8 cellular contexts compared by ENCODE assay signal in genomic region chr3:156673732-156674045, GRCh38. TPM values are rescaled to one million over a fixed set of nuclear protein-coding genes. Genes with fewer than 3 reads are reported as not detected.
A peak's percentile ranks its signal among the peaks of the same experiment; 100 is the strongest.
DNase-seq lines count a peak whose midpoint lies in the region; ATAC-seq and TF ChIP-seq lines count a peak whose summit lies in the region.

No MANE protein-coding gene starts in this region.

- TF ChIP-seq CTCF in cardiac muscle cell (IDR thresholded peaks at IDR 0.05; ENCODE audit: low read depth, low read length) (no peak), brain microvascular endothelial cell (IDR thresholded peaks at IDR 0.05; ENCODE audit: low read depth, low read length, missing control alignments) (no peak), uterus (IDR thresholded peaks at IDR 0.05) (no peak)

- H3K27me3 ChIP-seq in cardiac muscle cell (no peaks in the 10 kb centered on the region), brain microvascular endothelial cell (replicated peaks) (no peaks in the 10 kb centered on the region), uterus (no peaks in the 10 kb centered on the region)

- H3K4me3 ChIP-seq in cardiac muscle cell = peak overlapping the region; percentile 99
- H3K4me3 ChIP-seq in brain microvascular endothelial cell (ENCODE audit: low read depth, low read length) = peak overlapping the region; percentile 86
- H3K4me3 ChIP-seq in mesodermal cell (ENCODE audit: extremely low read depth, insufficient read depth, low read length, poor library complexity, severe bottlenecking) = peak overlapping the region; percentile 95
- H3K4me3 ChIP-seq in uterus = peak overlapping the region; percentile 87 to 93

- peaks cover 17% of the 10 kb centered on the region for H3K4me1 ChIP-seq in cardiac muscle cell (ENCODE audit: low read depth)
- peaks cover 5% of the 10 kb centered on the region for H3K4me1 ChIP-seq in mesodermal cell (ENCODE audit: control insufficient read depth, insufficient read depth, low read length, poor library complexity, severe bottlenecking)
- H3K4me1 ChIP-seq in uterus = peaks cover 0 to 4% of the 10 kb centered on the region in 2 donors

- no peak for DNase-seq in cardiac muscle cell (ENCODE audit: low read depth in 1 of 2, low spot score in 1 of 2)
- no peak for DNase-seq in cardiac septum (ENCODE audit: low spot score)
- DNase-seq in brain microvascular endothelial cell = no peak
- DNase-seq in uterus = no peak
- no peak for DNase-seq in activated CD4-positive, CD25-positive, alpha-beta regulatory T cell treated with anti-CD3 and anti-CD28 coated beads, Interleukin-2, amount 50 U/mL, for 72 hours
- no peak for DNase-seq in AML-193 (lab: John Stamatoyannopoulos, UW)

- ATAC-seq in HG03139 (IDR thresholded peaks at IDR 0.05; ENCODE audit: unreplicated experiment) = no peak

- WGBS in mesodermal cell (ENCODE audit: insufficient coverage in 2 of 2), 2 experiments = 9 to 15% methylated on average over 9 to 10 of the region's 10 CpGs

- H3K9me3 ChIP-seq in cardiac muscle cell (ENCODE audit: low read depth) = no peaks in the 10 kb centered on the region
- H3K9me3 ChIP-seq in mesodermal cell (ENCODE audit: control insufficient read depth, low read length) = no peaks in the 10 kb centered on the region
- no peaks in the 10 kb centered on the region for H3K9me3 ChIP-seq in uterus

- intact Hi-C loops in cardiac septum (cut with DNase I) = loop anchor here (1.0 to 5.0 kb wide), 8 partner anchors 68 to 463 kb away; partner anchors contain the start of genes LEKR1 and SSR3
- intact Hi-C loops in uterus (cut with DNase I; ENCODE audit: low total_unique reads) = loop anchor here (10.0 kb wide), 3 partner anchors 141 to 461 kb away; no protein-coding TSS in a partner anchor

- H3K27ac ChIP-seq in cardiac muscle cell = peak overlapping the region; percentile 57
- peak overlapping the region; percentile 91 for H3K27ac ChIP-seq in brain microvascular endothelial cell
- H3K27ac ChIP-seq in mesodermal cell (ENCODE audit: low read depth, low read length, severe bottlenecking) = peak overlapping the region; percentile 91
- peak overlapping the region; percentile 85 to 98 for H3K27ac ChIP-seq in uterus

- no peak for TF ChIP-seq POLR2A in uterus (IDR thresholded peaks at IDR 0.05)

- H3K36me3 ChIP-seq in cardiac muscle cell = peaks cover 11% of the 10 kb centered on the region
- H3K36me3 ChIP-seq in brain microvascular endothelial cell (replicated peaks) = peaks cover 12% of the 10 kb centered on the region
- H3K36me3 ChIP-seq in mesodermal cell (ENCODE audit: control insufficient read depth, insufficient read depth, low read length) = peaks cover 15% of the 10 kb centered on the region
- no peaks in the 10 kb centered on the region for H3K36me3 ChIP-seq in uterus

- in situ Hi-C loops in brain microvascular endothelial cell (cut with HindIII; ENCODE audit: low pct_ligation_motif_present, low sequenced_read_pairs) = no loop called here

RNA-seq across cellular contexts. Expression of gene TIPARP, which starts 0.7 kb away (rescaled TPM):
- total RNA-seq in cardiac muscle cell = 71.4 and 115 TPM in 2 replicates
- polyA plus RNA-seq in cardiac muscle cell = 22.2 and 37.1 TPM in 2 replicates
- 17.9 TPM for total RNA-seq in cardiac septum
- 19.5 TPM for polyA plus RNA-seq in mesodermal cell (2013, experiment 1 of 2)
- 16.9 TPM for polyA plus RNA-seq in mesodermal cell (2013, experiment 2 of 2)
- total RNA-seq in uterus = 10 to 100 TPM; 17.9 to 58.5 (median 52.5) TPM
